ENCODE assay signal across 2 cellular contexts in the genomic region with DNA sequence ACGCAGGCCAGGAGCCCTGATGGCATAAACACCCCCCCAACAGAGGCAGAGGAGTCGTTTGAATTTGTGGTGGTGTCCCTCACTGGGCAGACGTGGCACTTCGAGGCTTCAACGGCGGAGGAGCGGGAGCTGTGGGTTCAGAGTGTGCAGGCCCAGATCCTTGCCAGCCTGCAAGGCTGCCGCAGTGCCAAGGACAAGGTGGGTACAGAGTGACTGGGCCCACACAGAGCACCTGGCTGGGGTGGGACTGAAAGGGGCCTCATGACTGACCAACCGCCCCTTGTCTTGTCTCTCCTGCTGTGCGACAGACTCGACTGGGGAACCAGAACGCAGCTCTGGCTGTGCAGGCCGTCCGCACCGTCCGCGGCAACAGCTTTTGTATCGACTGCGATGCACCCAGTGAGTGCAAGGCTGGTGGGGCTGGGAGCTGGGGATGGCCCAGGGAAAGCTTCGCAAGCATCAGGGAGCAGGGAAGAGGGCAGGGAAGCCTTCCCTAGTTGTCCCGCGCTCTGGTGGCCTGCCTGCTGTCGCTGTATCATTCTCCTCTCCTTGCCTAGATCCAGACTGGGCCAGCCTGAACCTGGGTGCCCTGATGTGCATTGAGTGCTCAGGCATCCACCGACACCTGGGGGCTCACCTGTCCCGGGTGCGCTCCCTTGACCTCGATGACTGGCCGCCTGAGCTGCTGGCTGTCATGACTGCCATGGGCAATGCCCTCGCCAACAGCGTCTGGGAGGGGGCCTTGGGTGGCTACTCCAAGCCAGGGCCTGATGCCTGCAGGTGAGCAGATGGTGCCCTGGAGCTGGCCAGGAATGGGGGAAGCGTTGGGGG.
A peak's percentile ranks its signal among the peaks of the same experiment; 100 is the strongest.
TF ChIP-seq lines count a peak whose summit lies in the region.

No MANE protein-coding gene starts in this region.

TF ChIP-seq in K562, 482 proteins besides CTCF, POLR2A, EP300 and RAD21:
- TF ChIP-seq MLLT1 (IDR thresholded peaks at IDR 0.05) (0 out of 4 replicates have a peak, but pooled peaks of 1 of the 2 experiments have one; percentile 21), POLR2G (IDR thresholded peaks at IDR 0.05; ENCODE audit: low read depth, low read length) (peak; percentile 62), BHLHE40 (IDR thresholded peaks at IDR 0.05; ENCODE audit: low read length) (no peak)

TF ChIP-seq in neural cell, 6 proteins besides CTCF, POLR2A, EP300 and RAD21:
- TF ChIP-seq SMC3 (conservative IDR thresholded peaks at IDR 0.05; ENCODE audit: poor library complexity) = no peak
- TF ChIP-seq EZH2 (IDR thresholded peaks at IDR 0.05; ENCODE audit: borderline replicate concordance, insufficient read depth, low read length, poor library complexity, severe bottlenecking) = no peak
- no peak for TF ChIP-seq MXI1 (conservative IDR thresholded peaks at IDR 0.05; ENCODE audit: poor library complexity, severe bottlenecking)
- TF ChIP-seq POLR2AphosphoS5 (IDR thresholded peaks at IDR 0.05) = no peak
- TF ChIP-seq TAF1 (IDR thresholded peaks at IDR 0.05; ENCODE audit: low read depth) = no peak
- no peak for TF ChIP-seq REST (IDR thresholded peaks at IDR 0.05; ENCODE audit: borderline replicate concordance)
